Comparison of ENCODE assay signal across 1 cellular context in genomic region chr12:53078425-53079225, GRCh38.
TF ChIP-seq lines count a peak whose summit lies in the region.

No MANE protein-coding gene starts in this region.

TF ChIP-seq in HepG2, 621 proteins besides CTCF, POLR2A, EP300 and RAD21 (continued from another document and continues in another):
- TF ChIP-seq ZNF407 (CRISPR knock-in tag; IDR thresholded peaks at IDR 0.05; ENCODE audit: not compliant biosample characterization) = no peak
- no peak for TF ChIP-seq BCL3 (CRISPR knock-in tag; IDR thresholded peaks at IDR 0.05)
- TF ChIP-seq ATF5 (CRISPR knock-in tag; IDR thresholded peaks at IDR 0.05; ENCODE audit: low read depth) = no peak
- no peak for TF ChIP-seq SRF (IDR thresholded peaks at IDR 0.05; ENCODE audit: low read depth, low read length)
- no peak for TF ChIP-seq ZBTB7B (CRISPR knock-in tag; IDR thresholded peaks at IDR 0.05)
- no peak for TF ChIP-seq ZNF569 (CRISPR knock-in tag; IDR thresholded peaks at IDR 0.05; ENCODE audit: borderline replicate concordance)
- TF ChIP-seq PCBP1 (IDR thresholded peaks at IDR 0.05; ENCODE audit: borderline replicate concordance, low read depth, low read length) = no peak
- TF ChIP-seq ZNF678 (CRISPR knock-in tag; IDR thresholded peaks at IDR 0.05) = no peak
- 0 out of 2 replicates have a peak, but pooled peaks have one; percentile 29 for TF ChIP-seq GZF1 (CRISPR knock-in tag; IDR thresholded peaks at IDR 0.05)
- no peak for TF ChIP-seq THYN1 (CRISPR knock-in tag; IDR thresholded peaks at IDR 0.05; ENCODE audit: borderline replicate concordance, low read depth)
- TF ChIP-seq GATAD2A (CRISPR knock-in tag; IDR thresholded peaks at IDR 0.05) = no peak
- no peak for TF ChIP-seq SAP130 (CRISPR knock-in tag; IDR thresholded peaks at IDR 0.05; ENCODE audit: low read depth)
- no peak for TF ChIP-seq CBX2 (IDR thresholded peaks at IDR 0.05; ENCODE audit: low read depth, low read length)
- TF ChIP-seq CBX2 (CRISPR knock-in tag; IDR thresholded peaks at IDR 0.05; ENCODE audit: low read depth) = no peak
- TF ChIP-seq TRAFD1 (CRISPR knock-in tag; IDR thresholded peaks at IDR 0.05; ENCODE audit: borderline replicate concordance) = no peak
- TF ChIP-seq CREBL2 (CRISPR knock-in tag; IDR thresholded peaks at IDR 0.05; ENCODE audit: borderline replicate concordance) = no peak
- no peak for TF ChIP-seq ZNF558 (CRISPR knock-in tag; IDR thresholded peaks at IDR 0.05; ENCODE audit: borderline replicate concordance)
- TF ChIP-seq NFE2L1 (CRISPR knock-in tag; IDR thresholded peaks at IDR 0.05; ENCODE audit: borderline replicate concordance) = no peak
- no peak for TF ChIP-seq SMYD3 (CRISPR knock-in tag; IDR thresholded peaks at IDR 0.05)
- no peak for TF ChIP-seq ETV6 (CRISPR knock-in tag; conservative IDR thresholded peaks at IDR 0.05)
- no peak for TF ChIP-seq ZGPAT (CRISPR knock-in tag; IDR thresholded peaks at IDR 0.05)
- no peak for TF ChIP-seq HCFC1 (IDR thresholded peaks at IDR 0.05; ENCODE audit: low read depth, low read length)
- no peak for TF ChIP-seq ATF4 (CRISPR knock-in tag; IDR thresholded peaks at IDR 0.05)
- peak; percentile 38; the same call in 1 of the 2 replicates for TF ChIP-seq MEIS2 (CRISPR knock-in tag; IDR thresholded peaks at IDR 0.05)
- TF ChIP-seq MLXIP (CRISPR knock-in tag; IDR thresholded peaks at IDR 0.05; ENCODE audit: borderline replicate concordance) = peak; percentile 41; the same call in 1 of the 2 replicates
- no peak for TF ChIP-seq KLF9 (CRISPR knock-in tag; IDR thresholded peaks at IDR 0.05; ENCODE audit: low read depth)
- TF ChIP-seq ZSCAN5A (CRISPR knock-in tag; IDR thresholded peaks at IDR 0.05; ENCODE audit: borderline replicate concordance) = no peak; the same call in 1 of the 2 replicates
- TF ChIP-seq TP53 (CRISPR knock-in tag; conservative IDR thresholded peaks at IDR 0.05) = no peak
- TF ChIP-seq MNT (IDR thresholded peaks at IDR 0.05) = peak; percentile 78
- TF ChIP-seq ZBTB21 (CRISPR knock-in tag; IDR thresholded peaks at IDR 0.05) = no peak
- no peak for TF ChIP-seq CHCHD3 (CRISPR knock-in tag; IDR thresholded peaks at IDR 0.05)
- TF ChIP-seq KDM1A (CRISPR knock-in tag; IDR thresholded peaks at IDR 0.05) = no peak
- no peak for TF ChIP-seq NFYB (CRISPR knock-in tag; IDR thresholded peaks at IDR 0.05)
- TF ChIP-seq RARG (CRISPR knock-in tag; IDR thresholded peaks at IDR 0.05; ENCODE audit: low read depth) = no peak
- TF ChIP-seq ZNF788 (CRISPR knock-in tag; IDR thresholded peaks at IDR 0.05; ENCODE audit: borderline replicate concordance) = 0 out of 2 replicates have a peak, but pooled peaks have one; percentile 29
- no peak for TF ChIP-seq NR2F6 (IDR thresholded peaks at IDR 0.05)
- TF ChIP-seq NR2F6 (CRISPR knock-in tag; IDR thresholded peaks at IDR 0.05) = no peak
- 0 out of 2 replicates have a peak, but pooled peaks have one; percentile 44 for TF ChIP-seq MEIS1 (CRISPR knock-in tag; IDR thresholded peaks at IDR 0.05; ENCODE audit: borderline replicate concordance)
- TF ChIP-seq PTBP1 (IDR thresholded peaks at IDR 0.05; ENCODE audit: low read depth, low read length, poor library complexity, severe bottlenecking) = no peak
